In the genomic region with DNA sequence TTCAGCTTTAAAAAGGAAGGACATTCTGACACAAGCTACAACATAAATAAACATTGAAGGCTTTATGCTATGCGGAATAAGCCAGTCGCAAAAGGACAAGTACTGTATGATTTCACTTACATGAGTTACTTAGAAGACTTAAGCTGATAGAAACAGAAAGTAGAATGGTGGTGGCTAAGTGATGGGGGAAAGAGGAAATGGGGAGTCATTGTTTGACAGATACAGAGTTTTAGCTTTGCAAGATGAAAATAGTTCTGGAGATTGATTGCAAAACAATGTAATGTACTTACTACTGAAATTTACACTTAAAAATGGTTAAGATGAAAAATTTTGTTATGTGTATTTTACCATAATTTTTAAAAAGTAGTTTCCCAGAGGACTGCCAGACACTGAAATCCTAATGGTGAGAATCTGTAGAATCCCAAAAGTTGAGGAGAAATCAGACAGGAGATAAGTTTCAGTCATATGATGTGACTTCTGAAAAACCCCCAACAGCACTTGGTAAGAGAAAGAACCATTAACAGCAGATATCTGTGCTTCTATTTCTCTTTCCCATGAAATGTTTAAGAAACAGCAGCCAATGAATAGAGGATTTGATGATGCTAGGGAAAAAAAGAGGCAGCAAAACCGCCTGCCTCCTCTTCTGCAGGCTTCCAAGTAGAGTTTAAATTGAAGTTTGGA, we compare ENCODE assay signal across 9 cellular contexts. TPM values are rescaled to one million over a fixed set of nuclear protein-coding genes. Genes with fewer than 3 reads are reported as not detected.
DNase-seq lines count a peak whose midpoint lies in the region; ATAC-seq lines count a peak whose summit lies in the region.
"Had no signal": no experiment of that assay in that cellular context is flagged by ENCODE, and none has a peak within 500 bp of the region (broad histone marks: within the 10 kb centered on the region; RNA-seq: fewer than 3 reads in every experiment).

No MANE protein-coding gene starts in this region.

- intact Hi-C loops in posterior cingulate gyrus (cut with DNase I) (no loop called here), left colon (cut with DNase I, micrococcal nuclease) (no loop called here)

- H3K27me3 Mint-ChIP-seq in activated naive CD8-positive, alpha-beta T cell treated with anti-CD3 and anti-CD28 coated beads, Interleukin-2, amount 50 U/mL, for 24 hours = no peaks in the 10 kb centered on the region

- peak overlapping the region; percentile 46 for H3K27ac Mint-ChIP-seq in activated naive CD8-positive, alpha-beta T cell treated with anti-CD3 and anti-CD28 coated beads, Interleukin-2, amount 50 U/mL, for 24 hours

- peak overlapping the region; percentile 35 for H3K4me3 Mint-ChIP-seq in activated naive CD8-positive, alpha-beta T cell treated with anti-CD3 and anti-CD28 coated beads, Interleukin-2, amount 50 U/mL, for 24 hours

- no peaks in the 10 kb centered on the region for H3K36me3 Mint-ChIP-seq in activated naive CD8-positive, alpha-beta T cell treated with anti-CD3 and anti-CD28 coated beads, Interleukin-2, amount 50 U/mL, for 24 hours (ENCODE audit: low read depth)

- no peak for DNase-seq in activated naive CD8-positive, alpha-beta T cell treated with anti-CD3 and anti-CD28 coated beads, Interleukin-2, amount 50 U/mL, for 24 hours
- DNase-seq in HCEC 1CT (no peak), posterior cingulate gyrus (no peak), left colon (no peak), DMS153 (lab: John Stamatoyannopoulos, UW) (no peak)

- no peaks in the 10 kb centered on the region for H3K9me3 Mint-ChIP-seq in activated naive CD8-positive, alpha-beta T cell treated with anti-CD3 and anti-CD28 coated beads, Interleukin-2, amount 50 U/mL, for 24 hours

- ATAC-seq in GM18499 (IDR thresholded peaks at IDR 0.05; ENCODE audit: insufficient read depth, unreplicated experiment) (peak; percentile 92), GM21381 (IDR thresholded peaks at IDR 0.05; ENCODE audit: unreplicated experiment) (peak; percentile 91), HG03378 (IDR thresholded peaks at IDR 0.05; ENCODE audit: unreplicated experiment) (peak; percentile 94), left colon (no peak)
- ATAC-seq in activated naive CD8-positive, alpha-beta T cell treated with anti-CD3 and anti-CD28 coated beads, Interleukin-2, amount 50 U/mL, for 24 hours = peak; percentile 82

- peaks cover 47% of the 10 kb centered on the region for H3K4me1 Mint-ChIP-seq in activated naive CD8-positive, alpha-beta T cell treated with anti-CD3 and anti-CD28 coated beads, Interleukin-2, amount 50 U/mL, for 24 hours

RNA-seq across cellular contexts. Expression of gene CLEC2A, which starts 16.6 kb away (rescaled TPM):
- not detected for total RNA-seq in left colon
- total RNA-seq: OCI-LY7 had no signal

RNA-seq across cellular contexts. Expression of gene CLEC12A, which starts 22.5 kb away (rescaled TPM):
- total RNA-seq in left colon = under 1 TPM in 1 of 2 donors, not detected in 1; 0.75 TPM
- total RNA-seq: OCI-LY7 had no signal

RNA-seq across cellular contexts. Expression of gene CLEC1B, which starts 50.2 kb away (rescaled TPM):
- not detected for total RNA-seq in left colon
- total RNA-seq: OCI-LY7 had no signal
